18 cellular contexts compared by ENCODE assay signal in genomic region chr9:93052791-93053540, GRCh38. TPM values are rescaled to one million over a fixed set of nuclear protein-coding genes. Genes with fewer than 3 reads are reported as not detected.
DNase-seq lines count a peak whose midpoint lies in the region; ATAC-seq and TF ChIP-seq lines count a peak whose summit lies in the region.
"Had no signal": no experiment of that assay in that cellular context is flagged by ENCODE, and none has a peak within 500 bp of the region (broad histone marks: within the 10 kb centered on the region; RNA-seq: fewer than 3 reads in every experiment).

No MANE protein-coding gene starts in this region.

- 37 to 52% (median 43%) methylated on average over 14 to 15 of the region's 15 CpGs for WGBS in ovary, 3 donors
- WGBS in lower leg skin, 2 donors: 87 to 90% methylated on average over 11 to 13 of the region's 15 CpGs

- H3K36me3 ChIP-seq in CD8-positive, alpha-beta memory T cell (ENCODE audit: insufficient read depth, low read length): no peaks in the 10 kb centered on the region
- no peaks in the 10 kb centered on the region for H3K36me3 ChIP-seq in ovary
- H3K36me3 ChIP-seq: brain microvascular endothelial cell, MG63, pancreas, spleen had no signal

- no peaks in the 10 kb centered on the region for H3K36me3 Mint-ChIP-seq in CD8-positive, alpha-beta memory T cell
- H3K36me3 Mint-ChIP-seq in IgD-negative memory B cell: peaks cover 1% of the 10 kb centered on the region
- H3K36me3 Mint-ChIP-seq in effector memory CD8-positive, alpha-beta T cell (ENCODE audit: insufficient read depth): peaks cover 10% of the 10 kb centered on the region

- H3K9me3 Mint-ChIP-seq in CD8-positive, alpha-beta memory T cell: no peaks in the 10 kb centered on the region
- no peaks in the 10 kb centered on the region for H3K9me3 Mint-ChIP-seq in IgD-negative memory B cell
- no peaks in the 10 kb centered on the region for H3K9me3 Mint-ChIP-seq in effector memory CD8-positive, alpha-beta T cell

- no peak overlapping the region for H3K4me3 Mint-ChIP-seq in CD8-positive, alpha-beta memory T cell
- peak overlapping the region in 1 of 4 donors; percentile 35 for H3K4me3 Mint-ChIP-seq in IgD-negative memory B cell
- no peak overlapping the region for H3K4me3 Mint-ChIP-seq in effector memory CD8-positive, alpha-beta T cell

- no peak overlapping the region for H3K4me3 ChIP-seq in CD8-positive, alpha-beta memory T cell (ENCODE audit: low read length)
- H3K4me3 ChIP-seq in ovary (no peak overlapping the region), lower leg skin (ENCODE audit: low read depth, poor library complexity, severe bottlenecking) (no peak overlapping the region)
- H3K4me3 ChIP-seq: MG63, pancreas, spleen had no signal

- no peaks in the 10 kb centered on the region for H3K9me3 ChIP-seq in CD8-positive, alpha-beta memory T cell (ENCODE audit: low read length)
- H3K9me3 ChIP-seq in ovary: no peaks in the 10 kb centered on the region
- H3K9me3 ChIP-seq: MG63, pancreas, spleen had no signal

- CTCF ChIA-PET in CD8-positive, alpha-beta memory T cell (lab: Charles Lee): interaction anchor here (0.7 to 4.9 kb wide), 6 partner anchors 11 to 56 kb away, joined by 3 to 23 read pairs (median 3); no protein-coding TSS in a partner anchor

- POLR2A ChIA-PET in CD8-positive, alpha-beta memory T cell (lab: Charles Lee): interaction anchor here (1.3 to 4.4 kb wide), 2 partner anchors 11 kb away, joined by 4 to 19 read pairs; no protein-coding TSS in a partner anchor

- DNase-seq in CD8-positive, alpha-beta memory T cell: peak in 1 of 5 donors; percentile 40
- DNase-seq in effector memory CD8-positive, alpha-beta T cell: no peak
- DNase-seq in ovary (peak; percentile 44 to 74 (median 70)), NCI-H2227 (lab: John Stamatoyannopoulos, UW; ENCODE audit: unreplicated experiment) (no peak), lower leg skin (ENCODE audit: low spot score in 2 of 2) (no peak)
- DNase-seq: activated CD8-positive, alpha-beta memory T cell treated with anti-CD3 and anti-CD28 coated beads for 24 hours; activated effector memory CD4-positive, alpha-beta T cell treated with Interleukin-2 at 50 U/mL for 16 hours; brain microvascular endothelial cell; C1 segment of cervical spinal cord; effector memory CD4-positive, alpha-beta T cell; mesenchymal stem cell; MG63; NCI-H2107; spleen had no signal

- H3K27me3 Mint-ChIP-seq in CD8-positive, alpha-beta memory T cell: no peaks in the 10 kb centered on the region
- no peaks in the 10 kb centered on the region for H3K27me3 Mint-ChIP-seq in IgD-negative memory B cell
- H3K27me3 Mint-ChIP-seq in effector memory CD8-positive, alpha-beta T cell: no peaks in the 10 kb centered on the region

- peak overlapping the region in 5 of 8 donors; percentile 17 to 84 (median 47) for H3K27ac Mint-ChIP-seq in CD8-positive, alpha-beta memory T cell
- peak overlapping the region in 2 of 3 donors; percentile 53 to 92 for H3K27ac Mint-ChIP-seq in IgD-negative memory B cell
- peak overlapping the region in 1 of 2 donors; percentile 65 for H3K27ac Mint-ChIP-seq in effector memory CD8-positive, alpha-beta T cell

- TF ChIP-seq POLR2A in ovary (IDR thresholded peaks at IDR 0.05): no peak
- no peak for TF ChIP-seq POLR2A in lower leg skin (IDR thresholded peaks at IDR 0.05)

- no peaks in the 10 kb centered on the region for H3K27me3 ChIP-seq in CD8-positive, alpha-beta memory T cell (ENCODE audit: insufficient read depth, low read length, poor library complexity, severe bottlenecking)
- H3K27me3 ChIP-seq in ovary: no peaks in the 10 kb centered on the region
- H3K27me3 ChIP-seq: brain microvascular endothelial cell, MG63, pancreas, spleen had no signal

- intact Hi-C loops in ovary (cut with DNase I) (no loop called here), lower leg skin (cut with DNase I; ENCODE audit: low total_unique reads) (no loop called here)

- H3K4me1 ChIP-seq in CD8-positive, alpha-beta memory T cell (ENCODE audit: insufficient read depth, low read length): peaks cover 4% of the 10 kb centered on the region
- peaks cover 36% of the 10 kb centered on the region for H3K4me1 ChIP-seq in ovary (ENCODE audit: insufficient read depth)

- TF ChIP-seq CTCF in ovary (IDR thresholded peaks at IDR 0.05) (no peak), lower leg skin (IDR thresholded peaks at IDR 0.05) (no peak)

- peaks cover 32 to 59% (median 34%) of the 10 kb centered on the region in 3 donors for H3K4me1 Mint-ChIP-seq in CD8-positive, alpha-beta memory T cell
- peaks cover 11 to 20% (median 19%) of the 10 kb centered on the region in 3 donors for H3K4me1 Mint-ChIP-seq in IgD-negative memory B cell
- H3K4me1 Mint-ChIP-seq in effector memory CD8-positive, alpha-beta T cell (ENCODE audit: low read depth in 2 of 2): peaks cover 33 to 40% of the 10 kb centered on the region in 2 donors

- peak; percentile 30 for ATAC-seq in effector memory CD8-positive, alpha-beta T cell (replicated peaks)
- no peak for ATAC-seq in HG03159 (IDR thresholded peaks at IDR 0.05; ENCODE audit: unreplicated experiment)
- ATAC-seq: pancreas had no signal

- no peak for TF ChIP-seq EP300 in ovary (IDR thresholded peaks at IDR 0.05)

- no peak overlapping the region for H3K27ac ChIP-seq in CD8-positive, alpha-beta memory T cell (ENCODE audit: low read depth, low read length)
- H3K27ac ChIP-seq in ovary: peak overlapping the region; percentile 74 to 87
- H3K27ac ChIP-seq: brain microvascular endothelial cell, pancreas had no signal

RNA-seq across cellular contexts. Expression of gene SUSD3, which starts 5.5 kb away (rescaled TPM):
- 10 to 100 TPM; 11.3 to 12.3 TPM for total RNA-seq in CD8-positive, alpha-beta memory T cell
- 103 TPM for polyA plus RNA-seq in CD8-positive, alpha-beta memory T cell
- 96.3 TPM for polyA plus RNA-seq in IgD-negative memory B cell
- total RNA-seq in ovary: 10 to 100 TPM; 30.5 to 66.1 (median 42.4) TPM
- 10 to 100 TPM in 1 of 2 donors, 1 to 10 TPM in 1; 9.6 to 42.5 TPM for polyA plus RNA-seq in ovary
- 1 to 10 TPM; 2.8 to 8.1 (median 5.6) TPM for total RNA-seq in lower leg skin
- total RNA-seq: HT1080 had no signal

RNA-seq across cellular contexts. Expression of gene CARD19, which starts 43.1 kb away (rescaled TPM):
- 10 to 100 TPM; 43.2 to 43.6 TPM for total RNA-seq in CD8-positive, alpha-beta memory T cell
- polyA plus RNA-seq in CD8-positive, alpha-beta memory T cell: 66.4 TPM
- polyA plus RNA-seq in IgD-negative memory B cell: 36.2 TPM
- 10 to 100 TPM; 34.0 to 50.0 (median 44.7) TPM for total RNA-seq in ovary
- 10 to 100 TPM in 1 of 2 donors, 1 to 10 TPM in 1; 5.0 to 67.6 TPM for polyA plus RNA-seq in ovary
- total RNA-seq in lower leg skin: 10 to 100 TPM; 45.6 to 67.7 (median 60.7) TPM

Comparison
In these comparisons a context has a peak if more than half of its experiments do, and no peak if none do; other contexts are left out.
1. DNase-seq: peak in ovary (5 of 5); none in effector memory CD8-positive, alpha-beta T cell (0 of 3), NCI-H2227 (single experiment) and lower leg skin (0 of 2).